Comparison of ENCODE assay signal across 13 cellular contexts in the genomic region with DNA sequence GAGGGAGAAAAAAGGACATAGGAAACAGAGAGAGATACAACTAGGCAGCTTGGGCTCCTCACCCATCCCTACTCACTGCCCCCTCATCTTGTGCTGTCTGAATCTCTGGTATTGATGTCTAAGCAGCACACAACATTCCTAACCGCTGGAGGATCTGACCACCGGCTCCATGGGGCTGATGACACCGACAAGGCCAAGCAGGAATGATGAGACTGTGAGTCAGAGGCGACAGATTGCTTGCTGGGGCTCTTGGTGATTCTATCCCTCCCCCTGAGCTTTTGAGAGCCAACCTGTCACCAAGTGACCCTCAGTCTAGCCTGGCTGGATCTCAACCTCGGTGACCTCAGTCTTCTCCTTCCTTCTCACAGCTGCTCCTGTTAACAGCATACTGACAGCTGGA. TPM values are rescaled to one million over a fixed set of nuclear protein-coding genes. Genes with fewer than 3 reads are reported as not detected.
DNase-seq lines count a peak whose midpoint lies in the region; ATAC-seq and TF ChIP-seq lines count a peak whose summit lies in the region.
"Had no signal": no experiment of that assay in that cellular context is flagged by ENCODE, and none has a peak within 500 bp of the region (broad histone marks: within the 10 kb centered on the region; RNA-seq: fewer than 3 reads in every experiment).

No MANE protein-coding gene starts in this region.

- in situ Hi-C loops in mammary epithelial cell (cut with MboI; ENCODE audit: low sequenced_read_pairs in 2 of 2): no loop called here

- H2AFZ ChIP-seq in mammary epithelial cell (ENCODE audit: low read depth, low read length) (peak overlapping the region; percentile 3), hepatocyte (no peak overlapping the region)
- H2AFZ ChIP-seq: GM23338 had no signal

- POLR2A ChIA-PET in MCF 10A (lab: Yijun Ruan, JAX): interaction anchor here (0.6 kb wide), 1 partner anchor 62 kb away, joined by 3 read pairs; no protein-coding TSS in a partner anchor
- POLR2A ChIA-PET in CD8-positive, alpha-beta T cell (lab: Charles Lee): no interaction called here

- DNase-seq in mammary epithelial cell: peak; percentile 71
- DNase-seq in MCF 10A (ENCODE audit: unreplicated experiment): no peak
- peak; percentile 15 for DNase-seq in SW480 (ENCODE audit: low spot score)
- DNase-seq in fibroblast of villous mesenchyme (ENCODE audit: low read depth): peak; percentile 43
- DNase-seq in SKM-1 treated with dmso at 0.1 percent for 144 hours (lab: John Stamatoyannopoulos, UW; ENCODE audit: unreplicated experiment): no peak
- no peak for DNase-seq in hepatocyte (ENCODE audit: low spot score)
- DNase-seq in activated CD4-positive, alpha-beta T cell treated with anti-CD3 and anti-CD28 coated beads, Interleukin-2, amount 50 U/mL, for 4 hours: no peak
- DNase-seq in CD8-positive, alpha-beta T cell: no peak
- DNase-seq: head of caudate nucleus, MV-4-11, NCI-H2227 treated with DMSO at 0.1 percent for 48 hours had no signal

- peaks cover 6% of the 10 kb centered on the region for H3K4me1 Mint-ChIP-seq in MCF 10A (ENCODE audit: insufficient read depth, unreplicated experiment)
- no peaks in the 10 kb centered on the region for H3K4me1 Mint-ChIP-seq in CD8-positive, alpha-beta T cell (ENCODE audit: low read depth)

- BruUV-seq in mammary epithelial cell (replicated peaks; lab: Mats Ljungman, UMichigan) (no TSS peak), MCF 10A (replicated peaks; lab: Mats Ljungman, UMichigan) (no TSS peak)

- no peaks in the 10 kb centered on the region for H3K27me3 Mint-ChIP-seq in MCF 10A (ENCODE audit: insufficient read depth, unreplicated experiment)
- H3K27me3 Mint-ChIP-seq in CD8-positive, alpha-beta T cell (ENCODE audit: low read depth): peaks cover 42% of the 10 kb centered on the region

- no peak overlapping the region for H3K27ac ChIP-seq in mammary epithelial cell (ENCODE audit: insufficient read depth, low read depth, low read length)
- H3K27ac ChIP-seq in hepatocyte: no peak overlapping the region
- H3K27ac ChIP-seq in CD8-positive, alpha-beta T cell (ENCODE audit: low read depth, low read length): no peak overlapping the region
- H3K27ac ChIP-seq: VCaP had no signal

- no peaks in the 10 kb centered on the region for H3K9me2 ChIP-seq in hepatocyte (replicated peaks; ENCODE audit: insufficient read depth)

- H3K36me3 ChIP-seq in mammary epithelial cell (ENCODE audit: insufficient read depth, low read length): no peaks in the 10 kb centered on the region
- no peaks in the 10 kb centered on the region for H3K36me3 ChIP-seq in hepatocyte (replicated peaks; ENCODE audit: insufficient read depth, low read depth)
- H3K36me3 ChIP-seq in CD8-positive, alpha-beta T cell (ENCODE audit: insufficient read depth, low read length): no peaks in the 10 kb centered on the region

- no peak overlapping the region for H3K4me3 Mint-ChIP-seq in MCF 10A (ENCODE audit: unreplicated experiment)
- H3K4me3 Mint-ChIP-seq in CD8-positive, alpha-beta T cell: no peak overlapping the region
- H3K4me3 Mint-ChIP-seq: GM23338 had no signal

- intact Hi-C loops in mammary epithelial cell (cut with micrococcal nuclease) (no loop called here), MCF 10A (cut with micrococcal nuclease) (no loop called here)
- intact Hi-C loops in CD8-positive, alpha-beta T cell (cut with DNase I, micrococcal nuclease): no loop called here

- H3K27ac Mint-ChIP-seq in MCF 10A (ENCODE audit: low read depth, unreplicated experiment): no peak overlapping the region
- no peak overlapping the region for H3K27ac Mint-ChIP-seq in CD8-positive, alpha-beta T cell
- H3K27ac Mint-ChIP-seq: GM23338 had no signal

- H4K20me1 ChIP-seq in mammary epithelial cell (ENCODE audit: insufficient read depth, low read length): no peaks in the 10 kb centered on the region
- no peaks in the 10 kb centered on the region for H4K20me1 ChIP-seq in hepatocyte (ENCODE audit: insufficient read depth, poor library complexity, severe bottlenecking)

- H3K27me3 ChIP-seq in mammary epithelial cell (ENCODE audit: insufficient read depth, low read length) (no peaks in the 10 kb centered on the region), hepatocyte (no peaks in the 10 kb centered on the region)
- no peaks in the 10 kb centered on the region for H3K27me3 ChIP-seq in CD8-positive, alpha-beta T cell (ENCODE audit: insufficient read depth, low read length)

- dilution Hi-C loops in mammary epithelial cell (cut with HindIII; ENCODE audit: low sequenced_read_pairs): no loop called here

- H3K9me3 Mint-ChIP-seq in MCF 10A (ENCODE audit: unreplicated experiment): no peaks in the 10 kb centered on the region
- H3K9me3 Mint-ChIP-seq in CD8-positive, alpha-beta T cell: peaks cover 10% of the 10 kb centered on the region

- no peaks in the 10 kb centered on the region for H3K36me3 Mint-ChIP-seq in MCF 10A (ENCODE audit: insufficient read depth, unreplicated experiment)
- no peaks in the 10 kb centered on the region for H3K36me3 Mint-ChIP-seq in CD8-positive, alpha-beta T cell

- no peak for ATAC-seq in CD8-positive, alpha-beta T cell
- ATAC-seq: GM23338 had no signal

- H3K79me2 ChIP-seq in mammary epithelial cell (ENCODE audit: insufficient read depth, low read length) (no peaks in the 10 kb centered on the region), hepatocyte (no peaks in the 10 kb centered on the region)

- CTCF ChIA-PET in mammary epithelial cell (lab: Charles Lee; ENCODE audit: low non-redundant PET): no interaction called here
- CTCF ChIA-PET in MCF 10A (lab: Yijun Ruan, JAX): no interaction called here
- CTCF ChIA-PET in CD8-positive, alpha-beta T cell (lab: Charles Lee): interaction anchor here (0.8 kb wide), 1 partner anchor 9 kb away, joined by 3 read pairs; no protein-coding TSS in a partner anchor

- no peak for TF ChIP-seq CTCF in mammary epithelial cell (conservative IDR thresholded peaks at IDR 0.05 in 1 of 2, IDR thresholded peaks at IDR 0.05 in 1 of 2; ENCODE audit: extremely low read depth in 1 of 2, insufficient read depth in 1 of 2, low read depth in 1 of 2, low read length in 2 of 2)
- TF ChIP-seq CTCF in MCF 10A (IDR thresholded peaks at IDR 0.05; ENCODE audit: unreplicated experiment): no peak
- TF ChIP-seq CTCF in fibroblast of villous mesenchyme (IDR thresholded peaks at IDR 0.05; ENCODE audit: insufficient read depth, low read depth, low read length): no peak
- TF ChIP-seq CTCF in hepatocyte (IDR thresholded peaks at IDR 0.05; ENCODE audit: poor library complexity): no peak
- TF ChIP-seq CTCF in CD8-positive, alpha-beta T cell (IDR thresholded peaks at IDR 0.05): no peak

- WGBS in mammary epithelial cell (ENCODE audit: low coverage, missing lambda C conversion rate): 0% methylated on average over 2 of the region's 5 CpGs
- 53% methylated on average over 5 of the region's 5 CpGs for WGBS in hepatocyte (ENCODE audit: low lambda C conversion rate, missing lambda C conversion rate)

- H3K4me3 ChIP-seq in mammary epithelial cell (replicated peaks in 1 of 3; ENCODE audit: insufficient read depth in 1 of 3, low read depth in 2 of 3, low read length in 3 of 3): no peak overlapping the region
- no peak overlapping the region for H3K4me3 ChIP-seq in fibroblast of villous mesenchyme (ENCODE audit: low read depth, low read length)
- H3K4me3 ChIP-seq in hepatocyte: no peak overlapping the region
- H3K4me3 ChIP-seq in CD8-positive, alpha-beta T cell (ENCODE audit: low read depth, low read length): no peak overlapping the region
- H3K4me3 ChIP-seq: GM23338 had no signal

- H3K9ac ChIP-seq in mammary epithelial cell (ENCODE audit: insufficient read depth, low read length): no peak overlapping the region

- H3K4me1 ChIP-seq in mammary epithelial cell (ENCODE audit: insufficient read depth, low read length) (peaks cover 32% of the 10 kb centered on the region), hepatocyte (ENCODE audit: insufficient read depth) (no peaks in the 10 kb centered on the region)
- no peaks in the 10 kb centered on the region for H3K4me1 ChIP-seq in CD8-positive, alpha-beta T cell (ENCODE audit: insufficient read depth, low read length)

- H3K9me3 ChIP-seq in mammary epithelial cell (replicated peaks; ENCODE audit: insufficient read depth, low read length) (no peaks in the 10 kb centered on the region), hepatocyte (ENCODE audit: low read depth) (no peaks in the 10 kb centered on the region)
- H3K9me3 ChIP-seq in CD8-positive, alpha-beta T cell (ENCODE audit: low read length): no peaks in the 10 kb centered on the region

- no peak overlapping the region for H3K4me2 ChIP-seq in mammary epithelial cell (ENCODE audit: insufficient read depth, low read depth, low read length)
- no peak overlapping the region for H3K4me2 ChIP-seq in hepatocyte
- H3K4me2 ChIP-seq: GM23338 had no signal

RNA-seq across cellular contexts. Expression of a gene that starts 13.8 kb away (rescaled TPM):
- total RNA-seq in mammary epithelial cell (100 to 1,000 TPM in 1 of 2 donors, 1 to 10 TPM in 1; 7.6 to 118 TPM), MCF 10A (2022) (0.51 TPM in 1 of 2 replicates, not detected in the other), fibroblast of villous mesenchyme (416 and 493 TPM in 2 replicates), hepatocyte (24.8 and 31.1 TPM in 2 replicates)
- polyA plus RNA-seq in mammary epithelial cell (4.2 TPM), hepatocyte (26.3 and 35.2 TPM in 2 replicates)
- polyA minus RNA-seq in mammary epithelial cell: 2.1 TPM
- total RNA-seq in CD8-positive, alpha-beta T cell: not detected

Comparison
In these comparisons a context has a peak if more than half of its experiments do, and no peak if none do; other contexts are left out.
1. DNase-seq: peak in mammary epithelial cell (single experiment), SW480 (single experiment) and fibroblast of villous mesenchyme (single experiment); none in MCF 10A (single experiment), SKM-1 treated with dmso at 0.1 percent for 144 hours (single experiment), hepatocyte (single experiment), activated CD4-positive, alpha-beta T cell treated with anti-CD3 and anti-CD28 coated beads, Interleukin-2, amount 50 U/mL, for 4 hours (0 of 2) and CD8-positive, alpha-beta T cell (0 of 7).